8 cellular contexts compared by ENCODE assay signal in genomic region chr10:67883710-67884312, GRCh38. TPM values are rescaled to one million over a fixed set of nuclear protein-coding genes. Genes with fewer than 3 reads are reported as not detected.
DNase-seq lines count a peak whose midpoint lies in the region; ATAC-seq lines count a peak whose summit lies in the region.

No MANE protein-coding gene starts in this region.

- 15% methylated on average over 13 of the region's 13 CpGs for WGBS in right cardiac atrium

- CTCF ChIA-PET in activated CD4-positive, alpha-beta memory T cell treated with anti-CD3 and anti-CD28 coated beads for 36 hours (lab: Charles Lee): interaction anchor here (0.7 to 1.3 kb wide), 9 partner anchors 9 to 272 kb away, joined by 3 to 13 read pairs (median 4); no protein-coding TSS in a partner anchor

- DNase-seq in DMS 273 treated with DMSO at 0.1 percent for 48 hours (lab: John Stamatoyannopoulos, UW) (peak; percentile 37), DMS 273 (lab: John Stamatoyannopoulos, UW; ENCODE audit: unreplicated experiment) (no peak), right cardiac atrium (no peak), D341Med (ENCODE audit: low spot score) (no peak), NCI-H446 treated with DMSO at 0.1 percent for 48 hours (lab: John Stamatoyannopoulos, UW) (no peak)
- no peak for DNase-seq in activated CD4-positive, alpha-beta memory T cell treated with anti-CD3 and anti-CD28 coated beads for 36 hours

- ATAC-seq in right cardiac atrium (no peak), GM21825 (IDR thresholded peaks at IDR 0.05; ENCODE audit: unreplicated experiment) (no peak)

- H3K4me3 ChIP-seq in right cardiac atrium (ENCODE audit: low read length): peak overlapping the region; percentile 86
- H3K4me3 ChIP-seq in skin epidermis: peak overlapping the region; percentile 56 to 89 (median 82)

- intact Hi-C loops in activated CD4-positive, alpha-beta memory T cell treated with anti-CD3 and anti-CD28 coated beads for 36 hours (cut with micrococcal nuclease): loop anchor here (1.0 to 2.0 kb wide), 5 partner anchors 29 to 447 kb away; no protein-coding TSS in a partner anchor
- intact Hi-C loops in right cardiac atrium (cut with DNase I): no loop called here

- no peaks in the 10 kb centered on the region for H3K27me3 Mint-ChIP-seq in activated CD4-positive, alpha-beta memory T cell treated with anti-CD3 and anti-CD28 coated beads for 36 hours

- peaks cover 4% of the 10 kb centered on the region for H3K4me1 ChIP-seq in right cardiac atrium (ENCODE audit: control insufficient read depth, insufficient read depth, low read length)

- peak overlapping the region; percentile 86 for H3K27ac Mint-ChIP-seq in activated CD4-positive, alpha-beta memory T cell treated with anti-CD3 and anti-CD28 coated beads for 36 hours

- H3K27ac ChIP-seq in right cardiac atrium (ENCODE audit: low read length) (peak overlapping the region; percentile 95), skin epidermis (peak overlapping the region; percentile 81 to 99 (median 94))

- H3K4me3 Mint-ChIP-seq in activated CD4-positive, alpha-beta memory T cell treated with anti-CD3 and anti-CD28 coated beads for 36 hours: peak overlapping the region; percentile 81

- H3K9me3 ChIP-seq in right cardiac atrium (ENCODE audit: control insufficient read depth, low read length): no peaks in the 10 kb centered on the region

- POLR2A ChIA-PET in activated CD4-positive, alpha-beta memory T cell treated with anti-CD3 and anti-CD28 coated beads for 36 hours (lab: Charles Lee): interaction anchor here (0.7 to 1.3 kb wide), 4 partner anchors 16 to 448 kb away, joined by 3 to 4 read pairs (median 3); partner anchors contain the start of genes HNRNPH3 and PBLD

- H3K4me1 Mint-ChIP-seq in activated CD4-positive, alpha-beta memory T cell treated with anti-CD3 and anti-CD28 coated beads for 36 hours (ENCODE audit: low read depth): peaks cover 23% of the 10 kb centered on the region

- H3K36me3 Mint-ChIP-seq in activated CD4-positive, alpha-beta memory T cell treated with anti-CD3 and anti-CD28 coated beads for 36 hours: peaks cover 23% of the 10 kb centered on the region

- H3K27me3 ChIP-seq in right cardiac atrium (ENCODE audit: control insufficient read depth, insufficient read depth): no peaks in the 10 kb centered on the region

- no peaks in the 10 kb centered on the region for H3K9me3 Mint-ChIP-seq in activated CD4-positive, alpha-beta memory T cell treated with anti-CD3 and anti-CD28 coated beads for 36 hours

RNA-seq across cellular contexts. Expression of gene SIRT1, which starts 0.6 kb away (rescaled TPM):
- 10 to 100 TPM; 29.9 to 32.0 TPM for total RNA-seq in activated CD4-positive, alpha-beta memory T cell treated with anti-CD3 and anti-CD28 coated beads for 36 hours
- total RNA-seq in right cardiac atrium: 10 to 100 TPM; 16.0 to 18.7 (median 17.5) TPM
- polyA plus RNA-seq in right cardiac atrium: 9.3 TPM

RNA-seq across cellular contexts. Expression of gene DNAJC12, which starts 45.8 kb away (rescaled TPM):
- total RNA-seq in activated CD4-positive, alpha-beta memory T cell treated with anti-CD3 and anti-CD28 coated beads for 36 hours: 10 to 100 TPM in 1 of 2 experiments, 1 to 10 TPM in 1; 8.8 to 11.5 TPM
- 1 to 10 TPM; 3.3 to 4.2 (median 3.6) TPM for total RNA-seq in right cardiac atrium
- polyA plus RNA-seq in right cardiac atrium: 5.8 TPM
